In the genomic region with DNA sequence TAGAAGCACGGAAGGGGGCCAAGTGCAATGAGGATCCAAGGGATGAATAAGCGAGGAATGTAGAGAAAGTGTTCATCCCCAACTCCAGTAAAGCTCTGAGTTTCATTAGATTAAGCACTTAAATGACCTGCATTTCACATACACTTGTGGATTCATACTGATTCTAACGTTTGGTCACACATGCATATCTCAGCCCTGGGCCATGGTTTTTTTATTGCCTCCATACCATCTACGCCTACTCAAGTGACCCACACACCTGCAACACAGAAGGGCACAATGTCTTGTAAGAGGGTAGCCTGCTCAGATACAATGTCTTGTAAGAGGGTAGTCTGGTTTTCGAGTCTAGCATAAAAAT, we compare ENCODE assay signal across 8 cellular contexts. TPM values are rescaled to one million over a fixed set of nuclear protein-coding genes. Genes with fewer than 3 reads are reported as not detected.
DNase-seq lines count a peak whose midpoint lies in the region; ATAC-seq and TF ChIP-seq lines count a peak whose summit lies in the region.

No MANE protein-coding gene starts in this region.

- peak in 1 of 8 donors; percentile 5 for ATAC-seq in heart right ventricle
- no peak for ATAC-seq in left ventricle myocardium superior
- ATAC-seq in HG03521 (IDR thresholded peaks at IDR 0.05; ENCODE audit: unreplicated experiment), result peak; percentile 8

- H3K9me3 ChIP-seq in heart right ventricle (no peaks in the 10 kb centered on the region), mammary epithelial cell (replicated peaks; ENCODE audit: insufficient read depth, low read length) (no peaks in the 10 kb centered on the region), mucosa of rectum (ENCODE audit: control insufficient read depth in 2 of 2, low read length in 2 of 2) (no peaks in the 10 kb centered on the region)

- peak overlapping the region; percentile 76 for H3K4me2 ChIP-seq in mammary epithelial cell (ENCODE audit: insufficient read depth, low read depth, low read length)

- peaks cover 9 to 41% (median 36%) of the 10 kb centered on the region in 9 donors for H3K4me1 ChIP-seq in heart right ventricle
- peaks cover 10% of the 10 kb centered on the region for H3K4me1 ChIP-seq in mammary epithelial cell (ENCODE audit: insufficient read depth, low read length)
- peaks cover 7 to 12% of the 10 kb centered on the region in 2 donors for H3K4me1 ChIP-seq in mucosa of rectum (ENCODE audit: control insufficient read depth in 2 of 2, insufficient read depth in 2 of 2, low read length in 2 of 2)

- dilution Hi-C loops in mammary epithelial cell (cut with HindIII; ENCODE audit: low sequenced_read_pairs), result no loop called here

- in situ Hi-C loops in mammary epithelial cell (cut with MboI; ENCODE audit: low sequenced_read_pairs in 2 of 2), result no loop called here

- 22 to 29% methylated on average over 5 of the region's 5 CpGs for WGBS in heart right ventricle, 2 donors
- 0% methylated on average over 5 of the region's 5 CpGs for WGBS in mammary epithelial cell (ENCODE audit: low coverage, missing lambda C conversion rate)

- H3K36me3 ChIP-seq in heart right ventricle, result peaks cover 0 to 9% (median 0%) of the 10 kb centered on the region in 9 donors
- no peaks in the 10 kb centered on the region for H3K36me3 ChIP-seq in mammary epithelial cell (ENCODE audit: insufficient read depth, low read length)
- no peaks in the 10 kb centered on the region for H3K36me3 ChIP-seq in mucosa of rectum (ENCODE audit: control insufficient read depth in 2 of 2, insufficient read depth in 2 of 2, low read length in 2 of 2)

- H3K4me3 ChIP-seq in heart right ventricle (peak overlapping the region; percentile 76 to 99 (median 88)), mammary epithelial cell (replicated peaks in 1 of 3; ENCODE audit: insufficient read depth in 1 of 3, low read depth in 2 of 3, low read length in 3 of 3) (peak overlapping the region; percentile 91 to 97 (median 92)), mucosa of rectum (ENCODE audit: low read length in 2 of 2) (peak overlapping the region; percentile 99 to 100)

- no peak overlapping the region for H3K9ac ChIP-seq in mammary epithelial cell (ENCODE audit: insufficient read depth, low read length)
- peak overlapping the region; percentile 53 to 94 for H3K9ac ChIP-seq in mucosa of rectum (ENCODE audit: low read depth in 1 of 2, low read length in 2 of 2)

- no peaks in the 10 kb centered on the region for H4K20me1 ChIP-seq in mammary epithelial cell (ENCODE audit: insufficient read depth, low read length)

- H3K27me3 ChIP-seq in heart right ventricle (no peaks in the 10 kb centered on the region), mammary epithelial cell (ENCODE audit: insufficient read depth, low read length) (no peaks in the 10 kb centered on the region), mucosa of rectum (ENCODE audit: control insufficient read depth in 2 of 2, insufficient read depth in 2 of 2, low read length in 2 of 2) (no peaks in the 10 kb centered on the region)

- BruUV-seq in mammary epithelial cell (replicated peaks; lab: Mats Ljungman, UMichigan), result no TSS peak

- H3K79me2 ChIP-seq in mammary epithelial cell (ENCODE audit: insufficient read depth, low read length), result peaks cover 46% of the 10 kb centered on the region

- intact Hi-C loops in heart right ventricle (cut with DNase I), result loop anchor here in 7 of 10 donors (5.0 to 10.0 kb wide), 5 partner anchors 35 to 100 kb away; a partner anchor contains a TSS
- intact Hi-C loops in left ventricle myocardium superior (cut with micrococcal nuclease), result no loop called here
- intact Hi-C loops in mammary epithelial cell (cut with micrococcal nuclease), result loop anchor here (2.0 to 5.0 kb wide), 2 partner anchors 43 to 85 kb away; a partner anchor contains a TSS

- CTCF ChIA-PET in mammary epithelial cell (lab: Charles Lee; ENCODE audit: low non-redundant PET), result no interaction called here

- H3K27ac ChIP-seq in heart right ventricle (peak overlapping the region; percentile 93 to 99 (median 97)), mammary epithelial cell (ENCODE audit: insufficient read depth, low read depth, low read length) (no peak overlapping the region), mucosa of rectum (ENCODE audit: low read depth in 2 of 2, low read length in 2 of 2) (peak overlapping the region in 1 of 2 donors; percentile 94)

- no peak for TF ChIP-seq CTCF in heart right ventricle (IDR thresholded peaks at IDR 0.05)
- TF ChIP-seq CTCF in mammary epithelial cell (conservative IDR thresholded peaks at IDR 0.05 in 1 of 2, IDR thresholded peaks at IDR 0.05 in 1 of 2; ENCODE audit: extremely low read depth in 1 of 2, insufficient read depth in 1 of 2, low read depth in 1 of 2, low read length in 2 of 2), result no peak

- DNase-seq in heart right ventricle, result no peak
- no peak for DNase-seq in left ventricle myocardium superior
- DNase-seq in mammary epithelial cell, result no peak
- DNase-seq in NCI-H187 (lab: John Stamatoyannopoulos, UW), result no peak
- no peak for DNase-seq in SIG-M5 (lab: John Stamatoyannopoulos, UW)
- DNase-seq in EL, result no peak

- peak overlapping the region; percentile 91 for H2AFZ ChIP-seq in mammary epithelial cell (ENCODE audit: low read depth, low read length)

RNA-seq across cellular contexts. Expression of a gene that starts 0.6 kb away (rescaled TPM):
- total RNA-seq in heart right ventricle (10 to 100 TPM; 50.6 to 85.7 (median 61.5) TPM), left ventricle myocardium superior (88.2 TPM), mammary epithelial cell (10 to 100 TPM; 21.7 to 46.8 TPM)
- polyA plus RNA-seq in heart right ventricle (100 to 1,000 TPM; 105 to 144 TPM), mammary epithelial cell (43.9 TPM)
- 42.6 TPM for polyA minus RNA-seq in mammary epithelial cell

RNA-seq across cellular contexts. Expression of a gene that starts 37.5 kb away (rescaled TPM):
- 10 to 100 TPM in 8 of 10 donors, 1 to 10 TPM in 2; 9.9 to 17.2 (median 12.4) TPM for total RNA-seq in heart right ventricle
- polyA plus RNA-seq in heart right ventricle, result 10 to 100 TPM in 1 of 2 donors, 1 to 10 TPM in 1; 4.9 to 16.4 TPM
- 15.4 TPM for total RNA-seq in left ventricle myocardium superior
- total RNA-seq in mammary epithelial cell, result 10 to 100 TPM; 12.4 to 14.5 TPM
- 4.4 TPM for polyA plus RNA-seq in mammary epithelial cell
- polyA minus RNA-seq in mammary epithelial cell, result not detected

RNA-seq across cellular contexts. Expression of a gene that starts 43.4 kb away (rescaled TPM):
- 1 to 10 TPM; 2.6 to 4.8 (median 3.5) TPM for total RNA-seq in heart right ventricle
- 1 to 10 TPM; 1.4 to 1.5 TPM for polyA plus RNA-seq in heart right ventricle
- 3.6 TPM for total RNA-seq in left ventricle myocardium superior
- total RNA-seq in mammary epithelial cell, result 1 to 10 TPM; 4.3 to 8.8 TPM
- 3.3 TPM for polyA plus RNA-seq in mammary epithelial cell
- 2.8 TPM for polyA minus RNA-seq in mammary epithelial cell
